8 cellular contexts compared by ENCODE assay signal in the genomic region with DNA sequence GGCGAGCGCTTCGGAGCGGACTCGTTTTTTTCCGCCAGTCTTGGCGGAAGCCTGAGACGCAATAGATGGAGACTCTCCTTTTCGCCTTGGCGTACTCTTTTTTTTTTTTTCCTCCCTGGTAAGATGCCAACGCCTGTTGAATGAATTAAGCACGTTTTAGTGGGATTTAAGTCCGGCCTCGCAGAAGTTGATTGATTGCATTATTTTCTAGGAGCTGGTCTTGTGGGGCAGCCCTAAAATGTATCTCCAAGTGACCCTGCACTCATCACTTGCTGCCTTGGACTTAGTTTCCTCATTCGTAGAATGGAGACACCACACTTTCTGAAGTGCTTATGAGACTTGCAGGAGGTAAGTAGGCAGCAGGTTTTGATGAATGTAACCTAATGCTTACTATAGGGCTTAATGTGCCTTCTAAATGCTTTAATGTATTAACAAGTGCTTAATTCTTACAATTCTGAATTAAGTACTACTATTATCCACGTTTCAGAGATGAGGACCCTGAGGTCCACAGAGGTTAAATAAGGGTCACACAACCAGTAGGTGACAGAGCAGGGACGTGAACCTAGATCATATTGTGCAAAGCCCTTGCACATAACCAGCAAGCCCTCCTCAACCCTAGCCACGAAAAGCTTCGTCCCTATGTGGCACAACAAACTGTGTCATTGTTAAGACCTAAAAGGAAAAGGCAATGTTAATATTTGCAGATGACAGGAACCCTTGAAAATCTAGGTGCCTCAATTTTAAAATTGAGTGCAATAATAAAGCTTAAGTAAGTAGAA. TPM values are rescaled to one million over a fixed set of nuclear protein-coding genes. Genes with fewer than 3 reads are reported as not detected.
DNase-seq lines count a peak whose midpoint lies in the region; ATAC-seq and TF ChIP-seq lines count a peak whose summit lies in the region.

No MANE protein-coding gene starts in this region.

- DNase-seq in G401 (ENCODE audit: low spot score) (peak; percentile 89), HL-60 (ENCODE audit: low read depth in 1 of 2, low spot score in 1 of 2) (peak in 1 of 2 experiments; percentile 25), adrenal gland (no peak), kidney epithelial cell (ENCODE audit: low read depth) (no peak), thyroid gland (no peak), DMS153 treated with DMSO at 0.1 percent for 48 hours (lab: John Stamatoyannopoulos, UW; ENCODE audit: unreplicated experiment) (no peak), GM19240 (ENCODE audit: insufficient read length, low spot score) (no peak)

- intact Hi-C loops in adrenal gland (cut with DNase I) (no loop called here), thyroid gland (cut with DNase I) (no loop called here)

- peak overlapping the region; percentile 98 for H3K27ac ChIP-seq in HL-60 (replicated peaks)
- H3K27ac ChIP-seq in adrenal gland = peak overlapping the region in 3 of 5 donors; percentile 85 to 96 (median 96)
- H3K27ac ChIP-seq in thyroid gland = peak overlapping the region in 2 of 3 donors; percentile 92 to 98

- H3K9me3 ChIP-seq in adrenal gland (replicated peaks in 1 of 3) = no peaks in the 10 kb centered on the region
- H3K9me3 ChIP-seq in thyroid gland = no peaks in the 10 kb centered on the region

- 14 to 16% (median 15%) methylated on average over 19 of the region's 19 CpGs for WGBS in adrenal gland, 4 donors
- 16 to 17% methylated on average over 19 of the region's 19 CpGs for WGBS in thyroid gland, 2 donors

- peak; percentile 35 for ATAC-seq in GM21390 (IDR thresholded peaks at IDR 0.05; ENCODE audit: unreplicated experiment)

- no peaks in the 10 kb centered on the region for H3K36me3 ChIP-seq in adrenal gland (replicated peaks in 1 of 2)
- no peaks in the 10 kb centered on the region for H3K36me3 ChIP-seq in kidney epithelial cell (ENCODE audit: control insufficient read depth, insufficient read depth, low read length)
- H3K36me3 ChIP-seq in thyroid gland = no peaks in the 10 kb centered on the region

- TF ChIP-seq POLR2A in adrenal gland (IDR thresholded peaks at IDR 0.05) (no peak), thyroid gland (IDR thresholded peaks at IDR 0.05) (no peak)

- H3K4me3 ChIP-seq in HL-60 (replicated peaks; ENCODE audit: insufficient read depth, low read length) (peak overlapping the region; percentile 74), adrenal gland (peak overlapping the region in 2 of 4 donors; percentile 63 to 96), kidney epithelial cell (ENCODE audit: low read depth, low read length) (peak overlapping the region; percentile 96), thyroid gland (replicated peaks in 1 of 3) (peak overlapping the region; percentile 75 to 99 (median 94))

- no peaks in the 10 kb centered on the region for H3K27me3 ChIP-seq in HL-60 (ENCODE audit: insufficient read depth, poor library complexity, severe bottlenecking)
- H3K27me3 ChIP-seq in adrenal gland = no peaks in the 10 kb centered on the region
- no peaks in the 10 kb centered on the region for H3K27me3 ChIP-seq in kidney epithelial cell (ENCODE audit: control insufficient read depth, insufficient read depth, low read length)
- no peaks in the 10 kb centered on the region for H3K27me3 ChIP-seq in thyroid gland

- peaks cover 15 to 42% of the 10 kb centered on the region in 2 donors for H3K4me1 ChIP-seq in adrenal gland (replicated peaks in 1 of 2)
- H3K4me1 ChIP-seq in thyroid gland = peaks cover 23 to 38% of the 10 kb centered on the region in 2 donors

- TF ChIP-seq CTCF in HL-60 (IDR thresholded peaks at IDR 0.05; ENCODE audit: insufficient read depth, low read length) (no peak), adrenal gland (IDR thresholded peaks at IDR 0.05) (no peak), kidney epithelial cell (IDR thresholded peaks at IDR 0.05; ENCODE audit: insufficient read depth, low read length, poor library complexity, severe bottlenecking) (no peak), thyroid gland (IDR thresholded peaks at IDR 0.05) (no peak)

- in situ Hi-C loops in G401 (cut with HindIII; ENCODE audit: low sequenced_read_pairs) = no loop called here

RNA-seq across cellular contexts. Expression of a gene that starts 0.5 kb away (rescaled TPM):
- 38.3 and 83.7 TPM in 2 replicates for total RNA-seq in G401 (2014; rRNA removed; shearing (Covaris generic))
- total RNA-seq in adrenal gland (100 to 1,000 TPM in 1 of 8 donors, 10 to 100 TPM in 7; 19.1 to 123 (median 52.6) TPM), kidney epithelial cell (50.1 and 58.4 TPM in 2 replicates), thyroid gland (100 to 1,000 TPM in 3 of 4 donors, 10 to 100 TPM in 1; 73.9 to 165 (median 119) TPM)
- polyA plus RNA-seq in adrenal gland = 100 to 1,000 TPM in 1 of 3 donors, 10 to 100 TPM in 2; 48.9 to 130 (median 84.1) TPM

RNA-seq across cellular contexts. Expression of a gene that starts 33.0 kb away (rescaled TPM):
- 0.74 and 2.7 TPM in 2 replicates for total RNA-seq in G401 (2014; rRNA removed; shearing (Covaris generic))
- total RNA-seq in adrenal gland (10 to 100 TPM; 10.4 to 21.4 (median 13.6) TPM), kidney epithelial cell (42.1 and 46.3 TPM in 2 replicates), thyroid gland (10 to 100 TPM; 10.8 to 22.5 (median 17.0) TPM)
- 1 to 10 TPM; 5.2 to 9.3 (median 6.6) TPM for polyA plus RNA-seq in adrenal gland
